Comparison of ENCODE assay signal across 17 cellular contexts in genomic region chr10:96275685-96276418, GRCh38. TPM values are rescaled to one million over a fixed set of nuclear protein-coding genes. Genes with fewer than 3 reads are reported as not detected.
DNase-seq lines count a peak whose midpoint lies in the region; ATAC-seq, FAIRE-seq and TF ChIP-seq lines count a peak whose summit lies in the region.
"Had no signal": no experiment of that assay in that cellular context is flagged by ENCODE, and none has a peak within 500 bp of the region (broad histone marks: within the 10 kb centered on the region; RNA-seq: fewer than 3 reads in every experiment).

No MANE protein-coding gene starts in this region.

- H2AFZ ChIP-seq in HepG2 (ENCODE audit: low read length): no peak overlapping the region
- H2AFZ ChIP-seq: PC-9 had no signal

- 68% methylated on average over 2 of the region's 2 CpGs for WGBS in liver
- 47% methylated on average over 2 of the region's 2 CpGs for WGBS in HepG2 (ENCODE audit: low lambda C conversion rate)

- no peaks in the 10 kb centered on the region for H3K9me3 ChIP-seq in liver (ENCODE audit: control insufficient read depth in 4 of 4, low read length in 3 of 4)
- no peaks in the 10 kb centered on the region for H3K9me3 ChIP-seq in HepG2 (ENCODE audit: low read length)
- H3K9me3 ChIP-seq in mucosa of rectum (ENCODE audit: control insufficient read depth in 2 of 2, low read length in 2 of 2): no peaks in the 10 kb centered on the region
- H3K9me3 ChIP-seq: esophagus muscularis mucosa had no signal

- in situ Hi-C loops in HepG2 (cut with HindIII; ENCODE audit: extremely low pct_ligation_motif_present, low pct_unique_long_range_greater_than_20kb): no loop called here

- H3K27ac ChIP-seq in liver (ENCODE audit: low read depth in 1 of 2, low read length in 2 of 2) (peak overlapping the region; percentile 61 to 72), HepG2 (ENCODE audit: extremely low read length, insufficient read depth, low read length) (no peak overlapping the region), mucosa of rectum (ENCODE audit: low read depth in 2 of 2, low read length in 2 of 2) (peak overlapping the region; percentile 29 to 50)
- H3K27ac ChIP-seq: esophagus muscularis mucosa, PC-9 had no signal

- no peaks in the 10 kb centered on the region for H3K79me2 ChIP-seq in HepG2 (ENCODE audit: insufficient read depth, low read length)

- DNase-seq in HepG2 (ENCODE audit: low spot score): no peak
- DNase-seq in Right ventricle myocardium superior: peak; percentile 65
- DNase-seq in COLO829 (ENCODE audit: low spot score): no peak
- no peak for DNase-seq in NCI-H2081 (lab: John Stamatoyannopoulos, UW)
- DNase-seq in NCI-H1436 treated with DMSO at 0.1 percent for 48 hours (lab: John Stamatoyannopoulos, UW): no peak
- no peak for DNase-seq in activated CD4-positive, alpha-beta T cell treated with anti-CD3 and anti-CD28 coated beads for 4 hours
- DNase-seq: ACHN; activated CD4-positive, alpha-beta T cell treated with anti-CD3 and anti-CD28 coated beads, Interleukin-2, amount 50 U/mL, for 48 hours; DMS153; MM.1S; PC-9 had no signal

- H3K27me3 ChIP-seq in liver (ENCODE audit: control insufficient read depth in 4 of 4, insufficient read depth in 4 of 4, low read length in 3 of 4) (no peaks in the 10 kb centered on the region), HepG2 (ENCODE audit: control insufficient read depth in 1 of 2, insufficient read depth in 2 of 2, low read length in 2 of 2) (0 out of 5 replicates have a peak, but pooled peaks cover 1 to 3% of the 10 kb centered on the region in 2 experiments), mucosa of rectum (ENCODE audit: control insufficient read depth in 2 of 2, insufficient read depth in 2 of 2, low read length in 2 of 2) (no peaks in the 10 kb centered on the region)
- H3K27me3 ChIP-seq: esophagus muscularis mucosa had no signal

- H3K4me3 ChIP-seq in liver (ENCODE audit: low read depth in 1 of 3, low read length in 3 of 3) (no peak overlapping the region), HepG2 (replicated peaks in 1 of 3; ENCODE audit: insufficient read depth in 1 of 3, low read depth in 2 of 3, low read length in 3 of 3) (no peak overlapping the region), mucosa of rectum (ENCODE audit: low read length in 2 of 2) (no peak overlapping the region)
- H3K4me3 ChIP-seq: esophagus muscularis mucosa, PC-9 had no signal

- peaks cover 8 to 26% (median 18%) of the 10 kb centered on the region in 4 donors for H3K4me1 ChIP-seq in liver (ENCODE audit: control insufficient read depth in 4 of 4, insufficient read depth in 4 of 4, low read length in 3 of 4)
- no peaks in the 10 kb centered on the region for H3K4me1 ChIP-seq in HepG2 (ENCODE audit: insufficient read depth, low read length)
- peaks cover 26 to 39% of the 10 kb centered on the region in 2 donors for H3K4me1 ChIP-seq in mucosa of rectum (ENCODE audit: control insufficient read depth in 2 of 2, insufficient read depth in 2 of 2, low read length in 2 of 2)

- CTCF ChIA-PET in HepG2 (lab: Yijun Ruan, JAX; ENCODE audit: low intra/inter-chr PET ratio, low total read pairs): no interaction called here

- no peak overlapping the region for H3K4me2 ChIP-seq in HepG2 (ENCODE audit: low read depth, low read length)
- H3K4me2 ChIP-seq: PC-9 had no signal

- FAIRE-seq in HepG2 (lab: Jason Lieb, UNC): no peak
- FAIRE-seq: GM19239 had no signal

- H3K9ac ChIP-seq in liver (ENCODE audit: low read depth in 1 of 2, low read length in 2 of 2): no peak overlapping the region
- H3K9ac ChIP-seq in HepG2 (ENCODE audit: insufficient read depth, low read depth, low read length): no peak overlapping the region
- H3K9ac ChIP-seq in mucosa of rectum (ENCODE audit: low read depth in 1 of 2, low read length in 2 of 2): no peak overlapping the region

- no peak for ATAC-seq in HepG2
- ATAC-seq in Right ventricle myocardium superior (ENCODE audit: poor library complexity): peak; percentile 82

- H3K36me3 ChIP-seq in liver (ENCODE audit: control insufficient read depth in 4 of 4, insufficient read depth in 3 of 4, low read depth in 1 of 4, low read length in 3 of 4) (no peaks in the 10 kb centered on the region), HepG2 (replicated peaks in 1 of 2; ENCODE audit: control insufficient read depth in 1 of 2, insufficient read depth in 2 of 2, low read length in 2 of 2) (no peaks in the 10 kb centered on the region), mucosa of rectum (ENCODE audit: control insufficient read depth in 2 of 2, insufficient read depth in 2 of 2, low read length in 2 of 2) (no peaks in the 10 kb centered on the region)
- H3K36me3 ChIP-seq: esophagus muscularis mucosa had no signal

- TF ChIP-seq CTCF in liver (IDR thresholded peaks at IDR 0.05; ENCODE audit: low read depth, low read length, missing input control) (no peak), HepG2 (CRISPR knock-in tag; IDR thresholded peaks at IDR 0.05) (no peak)

- POLR2A ChIA-PET in HepG2 (lab: Yijun Ruan, JAX): no interaction called here

- no TSS peak for BruUV-seq in HepG2 (replicated peaks; lab: Mats Ljungman, UMichigan)

- TF ChIP-seq EP300 in HepG2 (IDR thresholded peaks at IDR 0.05; ENCODE audit: low read depth in 2 of 2, low read length in 2 of 2): no peak
- no peak for TF ChIP-seq EP300 in HepG2 (CRISPR knock-in tag; IDR thresholded peaks at IDR 0.05; ENCODE audit: borderline replicate concordance)

- TF ChIP-seq RAD21 in liver (IDR thresholded peaks at IDR 0.05) (peak; percentile 37 to 38), HepG2 (CRISPR knock-in tag; IDR thresholded peaks at IDR 0.05) (no peak)

- no peaks in the 10 kb centered on the region for H4K20me1 ChIP-seq in HepG2 (ENCODE audit: insufficient read depth, low read length)

- no peak for TF ChIP-seq POLR2A in HepG2 (IDR thresholded peaks at IDR 0.05; ENCODE audit: insufficient read depth in 1 of 2, low read depth in 2 of 2, low read length in 2 of 2)

- intact Hi-C loops in HepG2 (cut with micrococcal nuclease; ENCODE audit: unreplicated experiment) (no loop called here), Right ventricle myocardium superior (cut with DNase I) (no loop called here)

TF ChIP-seq in liver, 16 proteins besides CTCF, POLR2A, EP300 and RAD21 (continues in another document):
- peak; percentile 61 for TF ChIP-seq FOXA2 (IDR thresholded peaks at IDR 0.05)
- TF ChIP-seq JUND (IDR thresholded peaks at IDR 0.05): no peak
- peak; percentile 69 for TF ChIP-seq YY1 (IDR thresholded peaks at IDR 0.05)

TF ChIP-seq in HepG2, 621 proteins besides CTCF, POLR2A, EP300 and RAD21:
- no peak for TF ChIP-seq ZNF331 (CRISPR knock-in tag; IDR thresholded peaks at IDR 0.05)

RNA-seq across cellular contexts. Expression of gene BLNK, which starts 4.5 kb away (rescaled TPM):
- 10 to 100 TPM in 1 of 2 donors, 1 to 10 TPM in 1; 3.3 to 19.1 TPM for total RNA-seq in liver
- 10 to 100 TPM in 1 of 2 donors, 1 to 10 TPM in 1; 9.9 to 45.2 TPM for polyA plus RNA-seq in liver
- not detected in 2 replicates for total RNA-seq in HepG2 (2016; rRNA removed; fragmentation: Illumina TruSeq; extraction: Trizol)
- not detected in 2 replicates for total RNA-seq in HepG2 (2016; cell fraction: cytosol; rRNA removed; fragmentation: Illumina TruSeq; extraction: Trizol; ENCODE audit: low read depth)
- not detected in 2 replicates for total RNA-seq in HepG2 (2016; cell fraction: insoluble cytoplasmic fraction; rRNA removed; fragmentation: Illumina TruSeq; extraction: Trizol)
- not detected in 2 replicates for total RNA-seq in HepG2 (2016; cell fraction: membrane; rRNA removed; fragmentation: Illumina TruSeq; extraction: Trizol)
- total RNA-seq in HepG2 (2016; cell fraction: nucleus; rRNA removed; fragmentation: Illumina TruSeq; extraction: Trizol): not detected in 2 replicates
- polyA plus RNA-seq in HepG2 (2011; rRNA removed): not detected in 2 replicates
- not detected in 2 replicates for polyA plus RNA-seq in HepG2 (2011; cell fraction: cytosol; rRNA removed)
- polyA plus RNA-seq in HepG2 (2011; cell fraction: nucleus; rRNA removed): 0.23 TPM in 1 of 2 replicates, not detected in the other
- polyA plus RNA-seq in HepG2 (2012): not detected in 2 replicates
- not detected in 2 replicates for polyA plus RNA-seq in HepG2 (2016; cell fraction: cytosol; fragmentation: Illumina TruSeq; extraction: Trizol; ENCODE audit: low read depth)
- not detected in 2 replicates for polyA plus RNA-seq in HepG2 (2016; cell fraction: insoluble cytoplasmic fraction; fragmentation: Illumina TruSeq; extraction: Trizol; ENCODE audit: low read depth)
- polyA plus RNA-seq in HepG2 (2016; cell fraction: membrane; fragmentation: Illumina TruSeq; extraction: Trizol; ENCODE audit: low read depth): not detected in 2 replicates
- not detected in 2 replicates for polyA plus RNA-seq in HepG2 (2016; cell fraction: nucleus; fragmentation: Illumina TruSeq; extraction: Trizol; ENCODE audit: insufficient read depth, low read depth)
- polyA minus RNA-seq in HepG2 (2011; rRNA and poly(A)+ RNA removed; ENCODE audit: low replicate concordance): not detected in 2 replicates
- not detected in 2 replicates for polyA minus RNA-seq in HepG2 (2011; cell fraction: cytosol; rRNA and poly(A)+ RNA removed)
- polyA minus RNA-seq in HepG2 (2011; cell fraction: nucleus; rRNA and poly(A)+ RNA removed): not detected in 2 replicates
- 0.73 TPM for total RNA-seq in Right ventricle myocardium superior
- total RNA-seq: T-helper 1 cell treated with Interleukin-12 subunit alpha and Interleukin-12 subunit beta and Interleukin-4 antibody, amounts not matched to agents 30 ng/mL and 1 ng/mL, for 36 hours had no signal

RNA-seq across cellular contexts. Expression of gene DNTT, which starts 28.4 kb away (rescaled TPM):
- total RNA-seq in liver (under 1 TPM in 1 of 2 donors, not detected in 1; 0.70 TPM), HepG2 (2016; rRNA removed; fragmentation: Illumina TruSeq; extraction: Trizol) (not detected in 2 replicates), Right ventricle myocardium superior (not detected)
- polyA plus RNA-seq in liver (not detected), HepG2 (2011; rRNA removed) (not detected in 2 replicates)
- not detected in 2 replicates for total RNA-seq in HepG2 (2016; cell fraction: cytosol; rRNA removed; fragmentation: Illumina TruSeq; extraction: Trizol; ENCODE audit: low read depth)
- total RNA-seq in HepG2 (2016; cell fraction: insoluble cytoplasmic fraction; rRNA removed; fragmentation: Illumina TruSeq; extraction: Trizol): not detected in 2 replicates
- not detected in 2 replicates for total RNA-seq in HepG2 (2016; cell fraction: membrane; rRNA removed; fragmentation: Illumina TruSeq; extraction: Trizol)
- not detected in 2 replicates for total RNA-seq in HepG2 (2016; cell fraction: nucleus; rRNA removed; fragmentation: Illumina TruSeq; extraction: Trizol)
- not detected in 2 replicates for polyA plus RNA-seq in HepG2 (2011; cell fraction: cytosol; rRNA removed)
- not detected in 2 replicates for polyA plus RNA-seq in HepG2 (2011; cell fraction: nucleus; rRNA removed)
- not detected in 2 replicates for polyA plus RNA-seq in HepG2 (2012)
- not detected in 2 replicates for polyA plus RNA-seq in HepG2 (2016; cell fraction: cytosol; fragmentation: Illumina TruSeq; extraction: Trizol; ENCODE audit: low read depth)
- polyA plus RNA-seq in HepG2 (2016; cell fraction: insoluble cytoplasmic fraction; fragmentation: Illumina TruSeq; extraction: Trizol; ENCODE audit: low read depth): not detected in 2 replicates
- not detected in 2 replicates for polyA plus RNA-seq in HepG2 (2016; cell fraction: membrane; fragmentation: Illumina TruSeq; extraction: Trizol; ENCODE audit: low read depth)
- not detected in 2 replicates for polyA plus RNA-seq in HepG2 (2016; cell fraction: nucleus; fragmentation: Illumina TruSeq; extraction: Trizol; ENCODE audit: insufficient read depth, low read depth)
- polyA minus RNA-seq in HepG2 (2011; rRNA and poly(A)+ RNA removed; ENCODE audit: low replicate concordance): not detected in 2 replicates
- polyA minus RNA-seq in HepG2 (2011; cell fraction: cytosol; rRNA and poly(A)+ RNA removed): not detected in 2 replicates
- polyA minus RNA-seq in HepG2 (2011; cell fraction: nucleus; rRNA and poly(A)+ RNA removed): not detected in 2 replicates
- total RNA-seq: esophagus muscularis mucosa; myocyte; PC-9; T-helper 1 cell treated with Interleukin-12 subunit alpha and Interleukin-12 subunit beta and Interleukin-4 antibody, amounts not matched to agents 30 ng/mL and 1 ng/mL, for 36 hours had no signal
